19 cellular contexts compared by ENCODE assay signal in genomic region chr9:71607571-71607970, GRCh38.
"Had no signal": no experiment of that assay in that cellular context is flagged by ENCODE, and none has a peak within 500 bp of the region (broad histone marks: within the 10 kb centered on the region; RNA-seq: fewer than 3 reads in every experiment).

No MANE protein-coding gene starts in this region.

- H3K4me3 Mint-ChIP-seq: activated naive CD4-positive, alpha-beta T cell treated with anti-CD3 and anti-CD28 coated beads, Interleukin-2, amount 50 U/mL, for 24 hours; dendritic cell treated with granulocyte-macrophage colony-stimulating factor and Interleukin-4, amounts not matched to agents 40 ng/mL and 50 ng/mL, for 4 days; immature natural killer cell; naive thymus-derived CD8-positive, alpha-beta T cell had no signal

- H3K9me3 Mint-ChIP-seq: activated naive CD4-positive, alpha-beta T cell treated with anti-CD3 and anti-CD28 coated beads, Interleukin-2, amount 50 U/mL, for 24 hours had no signal

- H3K36me3 Mint-ChIP-seq: activated naive CD4-positive, alpha-beta T cell treated with anti-CD3 and anti-CD28 coated beads, Interleukin-2, amount 50 U/mL, for 24 hours; immature natural killer cell had no signal

- H3K27me3 ChIP-seq: adrenal gland, esophagus squamous epithelium, gastrocnemius medialis, heart right ventricle, pancreas, sigmoid colon, vagina had no signal

- H3K27ac ChIP-seq: adrenal gland, esophagus squamous epithelium, gastrocnemius medialis, heart right ventricle, pancreas, sigmoid colon, vagina had no signal

- H3K4me1 Mint-ChIP-seq: activated naive CD4-positive, alpha-beta T cell treated with anti-CD3 and anti-CD28 coated beads, Interleukin-2, amount 50 U/mL, for 24 hours; naive thymus-derived CD8-positive, alpha-beta T cell had no signal

- ATAC-seq: heart right ventricle; naive thymus-derived CD8-positive, alpha-beta T cell had no signal

- H3K4me3 ChIP-seq: adrenal gland, esophagus squamous epithelium, heart right ventricle, pancreas, sigmoid colon, vagina had no signal

- H3K27ac Mint-ChIP-seq: activated naive CD4-positive, alpha-beta T cell treated with anti-CD3 and anti-CD28 coated beads, Interleukin-2, amount 50 U/mL, for 24 hours; dendritic cell treated with granulocyte-macrophage colony-stimulating factor and Interleukin-4, amounts not matched to agents 40 ng/mL and 50 ng/mL, for 4 days; immature natural killer cell had no signal

- H3K36me3 ChIP-seq: adrenal gland, esophagus squamous epithelium, gastrocnemius medialis, heart right ventricle, pancreas, sigmoid colon, vagina had no signal

- H3K27me3 Mint-ChIP-seq: activated naive CD4-positive, alpha-beta T cell treated with anti-CD3 and anti-CD28 coated beads, Interleukin-2, amount 50 U/mL, for 24 hours; dendritic cell treated with granulocyte-macrophage colony-stimulating factor and Interleukin-4, amounts not matched to agents 40 ng/mL and 50 ng/mL, for 4 days; naive thymus-derived CD8-positive, alpha-beta T cell had no signal

- H3K9me3 ChIP-seq: adrenal gland, esophagus squamous epithelium, pancreas, vagina had no signal

- H3K4me1 ChIP-seq: adrenal gland, esophagus squamous epithelium, heart right ventricle, pancreas, sigmoid colon, vagina had no signal

- DNase-seq: activated CD4-positive, alpha-beta T cell treated with anti-CD3 and anti-CD28 coated beads, Interleukin-2, amount 50 U/mL, for 4 hours; activated gamma-delta T cell; adrenal gland; effector CD8-positive, alpha-beta T cell; esophagus squamous epithelium; heart right ventricle; immature natural killer cell; mesenchymal stem cell; naive thymus-derived CD8-positive, alpha-beta T cell; pancreas; sigmoid colon; stimulated activated CD4-positive, alpha-beta T cell treated with anti-CD3 and anti-CD28 coated beads, Interleukin-1b, Interleukin-23, amount 100 ng/mL, for 48 hours; stimulated activated CD8-positive, alpha-beta memory T cell treated with anti-CD3 and anti-CD28 coated beads, Interleukin-4, amount 100 ng/mL, for 48 hours; stimulated activated naive CD4-positive, alpha-beta T cell treated with Interleukin-2 at 50 U/mL for 16 hours; trophoblast cell had no signal
